In genomic region chr6:96153775-96154174, GRCh38 we compare ENCODE assay signal across 32 cellular contexts.
DNase-seq lines count a peak whose midpoint lies in the region; ATAC-seq, FAIRE-seq and TF ChIP-seq lines count a peak whose summit lies in the region.
"Had no signal": no experiment of that assay in that cellular context is flagged by ENCODE, and none has a peak within 500 bp of the region (broad histone marks: within the 10 kb centered on the region; RNA-seq: fewer than 3 reads in every experiment).

No MANE protein-coding gene starts in this region.

- H3K36me3 ChIP-seq in small intestine (ENCODE audit: control insufficient read depth in 2 of 2, insufficient read depth in 2 of 2, low read length in 2 of 2) (no peaks in the 10 kb centered on the region), sigmoid colon (no peaks in the 10 kb centered on the region)
- H3K36me3 ChIP-seq: neural progenitor cell, pancreas, right atrium auricular region, tibial artery, WERI-Rb-1 had no signal

- peak overlapping the region in 1 of 2 donors; percentile 20 for H3K27ac Mint-ChIP-seq in stimulated activated naive CD8-positive, alpha-beta T cell treated with anti-CD3 and anti-CD28 coated beads, Interleukin-15, amount 100 ng/mL, for 72 hours
- H3K27ac Mint-ChIP-seq in activated naive CD8-positive, alpha-beta T cell treated with anti-CD3 and anti-CD28 coated beads for 36 hours = no peak overlapping the region
- H3K27ac Mint-ChIP-seq: activated CD8-positive, alpha-beta T cell treated with anti-CD3 and anti-CD28 coated beads, Interleukin-2, amount 10 ng/mL, durations not matched to agents 7 days and 5 days; activated naive CD4-positive, alpha-beta T cell treated with anti-CD3 and anti-CD28 coated beads, Interleukin-2, amount 50 U/mL, for 24 hours; effector memory CD8-positive, alpha-beta T cell; neural progenitor cell had no signal

- H3K9me3 ChIP-seq in small intestine (ENCODE audit: control insufficient read depth, low read depth) (no peaks in the 10 kb centered on the region), sigmoid colon (no peaks in the 10 kb centered on the region)
- H3K9me3 ChIP-seq: pancreas, right atrium auricular region, tibial artery had no signal

- no peak overlapping the region for H3K4me3 ChIP-seq in small intestine (ENCODE audit: low read depth in 1 of 2, low read length in 2 of 2)
- no peak overlapping the region for H3K4me3 ChIP-seq in sigmoid colon
- H3K4me3 ChIP-seq: neural progenitor cell, pancreas, right atrium auricular region, tibial artery had no signal

- no peaks in the 10 kb centered on the region for H3K4me1 Mint-ChIP-seq in stimulated activated naive CD8-positive, alpha-beta T cell treated with anti-CD3 and anti-CD28 coated beads, Interleukin-15, amount 100 ng/mL, for 72 hours
- H3K4me1 Mint-ChIP-seq in activated naive CD8-positive, alpha-beta T cell treated with anti-CD3 and anti-CD28 coated beads for 36 hours = peaks cover 8% of the 10 kb centered on the region
- H3K4me1 Mint-ChIP-seq: activated naive CD4-positive, alpha-beta T cell treated with anti-CD3 and anti-CD28 coated beads, Interleukin-2, amount 50 U/mL, for 24 hours had no signal

- TF ChIP-seq POLR2A in sigmoid colon (IDR thresholded peaks at IDR 0.05) = no peak

- H3K27ac ChIP-seq in small intestine (ENCODE audit: low read depth in 1 of 2, low read length in 1 of 2) (no peak overlapping the region), sigmoid colon (no peak overlapping the region)
- H3K27ac ChIP-seq: neural progenitor cell, pancreas, right atrium auricular region, tibial artery, WERI-Rb-1 had no signal

- H3K4me1 ChIP-seq in small intestine (ENCODE audit: control insufficient read depth in 2 of 2, insufficient read depth in 1 of 2, low read depth in 1 of 2, low read length in 1 of 2) (no peaks in the 10 kb centered on the region), sigmoid colon (peaks cover 0 to 29% (median 8%) of the 10 kb centered on the region in 4 donors)
- H3K4me1 ChIP-seq: pancreas, right atrium auricular region, tibial artery had no signal

- no peaks in the 10 kb centered on the region for H3K27me3 Mint-ChIP-seq in stimulated activated naive CD8-positive, alpha-beta T cell treated with anti-CD3 and anti-CD28 coated beads, Interleukin-15, amount 100 ng/mL, for 72 hours
- H3K27me3 Mint-ChIP-seq in activated naive CD8-positive, alpha-beta T cell treated with anti-CD3 and anti-CD28 coated beads for 36 hours = peaks cover 5% of the 10 kb centered on the region
- H3K27me3 Mint-ChIP-seq: activated naive CD4-positive, alpha-beta T cell treated with anti-CD3 and anti-CD28 coated beads, Interleukin-2, amount 50 U/mL, for 24 hours; effector memory CD8-positive, alpha-beta T cell had no signal

- intact Hi-C loops in sigmoid colon (cut with DNase I) = no loop called here

- DNase-seq in stimulated activated naive CD8-positive, alpha-beta T cell treated with anti-CD3 and anti-CD28 coated beads, Interleukin-15, amount 100 ng/mL, for 72 hours = no peak
- DNase-seq in stimulated activated naive CD8-positive, alpha-beta T cell treated with anti-CD3 and anti-CD28 coated beads, Interleukin-15, Interleukin-2, amounts not matched to agents 100 U/mL and 50 U/mL, for 24 hours = no peak
- DNase-seq in NCI-H446 treated with DMSO at 0.1 percent for 48 hours (lab: John Stamatoyannopoulos, UW) (peak; percentile 13), cerebellar cortex (ENCODE audit: low spot score) (peak; percentile 29), small intestine (no peak), sigmoid colon (no peak), pons (ENCODE audit: low spot score) (no peak)
- no peak for DNase-seq in activated naive CD8-positive, alpha-beta T cell treated with anti-CD3 and anti-CD28 coated beads for 36 hours
- DNase-seq: activated CD4-positive, alpha-beta T cell treated with anti-CD3 and anti-CD28 coated beads for 4 hours; activated CD8-positive, alpha-beta T cell treated with anti-CD3 and anti-CD28 coated beads, Interleukin-2, amount 10 ng/mL, durations not matched to agents 7 days and 5 days; activated T-cell treated with anti-CD3 and anti-CD28 coated beads for 4 hours; amygdala; cortex of kidney; DMS79 treated with DMSO at 0.1 percent for 48 hours; effector memory CD8-positive, alpha-beta T cell; erythroblast; HCEC 1CT; islet precursor cell; left ventricle myocardium superior; mesendoderm; NCI-H1048; NCI-H2029 treated with DMSO at 0.1 percent for 48 hours; NCI-H2227 treated with DMSO at 0.1 percent for 48 hours; pancreas; SIG-M5; stimulated activated CD8-positive, alpha-beta memory T cell treated with anti-CD3 and anti-CD28 coated beads, Interleukin-4, amount 100 ng/mL, for 48 hours; T1000; tibial artery; WERI-Rb-1 had no signal

- TF ChIP-seq EP300 in sigmoid colon (IDR thresholded peaks at IDR 0.05) = no peak

- H3K36me3 Mint-ChIP-seq in activated naive CD8-positive, alpha-beta T cell treated with anti-CD3 and anti-CD28 coated beads for 36 hours = no peaks in the 10 kb centered on the region
- H3K36me3 Mint-ChIP-seq: activated naive CD4-positive, alpha-beta T cell treated with anti-CD3 and anti-CD28 coated beads, Interleukin-2, amount 50 U/mL, for 24 hours; neural progenitor cell had no signal

- no peak for FAIRE-seq in small intestine (lab: Jason Lieb, UNC)

- no peak overlapping the region for H3K4me3 Mint-ChIP-seq in stimulated activated naive CD8-positive, alpha-beta T cell treated with anti-CD3 and anti-CD28 coated beads, Interleukin-15, amount 100 ng/mL, for 72 hours
- no peak overlapping the region for H3K4me3 Mint-ChIP-seq in activated naive CD8-positive, alpha-beta T cell treated with anti-CD3 and anti-CD28 coated beads for 36 hours
- H3K4me3 Mint-ChIP-seq: activated CD8-positive, alpha-beta T cell treated with anti-CD3 and anti-CD28 coated beads, Interleukin-2, amount 10 ng/mL, durations not matched to agents 7 days and 5 days; activated naive CD4-positive, alpha-beta T cell treated with anti-CD3 and anti-CD28 coated beads, Interleukin-2, amount 50 U/mL, for 24 hours; effector memory CD8-positive, alpha-beta T cell; neural progenitor cell had no signal

- H3K27me3 ChIP-seq in small intestine (ENCODE audit: control insufficient read depth in 2 of 2, insufficient read depth in 2 of 2, low read length in 2 of 2) (no peaks in the 10 kb centered on the region), sigmoid colon (no peaks in the 10 kb centered on the region)
- H3K27me3 ChIP-seq: neural progenitor cell, pancreas, right atrium auricular region, tibial artery had no signal

- no peaks in the 10 kb centered on the region for H3K9me3 Mint-ChIP-seq in stimulated activated naive CD8-positive, alpha-beta T cell treated with anti-CD3 and anti-CD28 coated beads, Interleukin-15, amount 100 ng/mL, for 72 hours
- no peaks in the 10 kb centered on the region for H3K9me3 Mint-ChIP-seq in activated naive CD8-positive, alpha-beta T cell treated with anti-CD3 and anti-CD28 coated beads for 36 hours
- H3K9me3 Mint-ChIP-seq: activated naive CD4-positive, alpha-beta T cell treated with anti-CD3 and anti-CD28 coated beads, Interleukin-2, amount 50 U/mL, for 24 hours; effector memory CD8-positive, alpha-beta T cell; neural progenitor cell had no signal

- TF ChIP-seq CTCF in sigmoid colon (IDR thresholded peaks at IDR 0.05) = no peak

- peak; percentile 53 for ATAC-seq in stimulated activated naive CD8-positive, alpha-beta T cell treated with anti-CD3 and anti-CD28 coated beads, Interleukin-15, amount 100 ng/mL, for 72 hours
- no peak for ATAC-seq in stimulated activated naive CD8-positive, alpha-beta T cell treated with anti-CD3 and anti-CD28 coated beads, Interleukin-15, Interleukin-2, amounts not matched to agents 100 U/mL and 50 U/mL, for 24 hours
- ATAC-seq: activated CD8-positive, alpha-beta T cell treated with anti-CD3 and anti-CD28 coated beads, Interleukin-2, amount 10 ng/mL, durations not matched to agents 7 days and 5 days; effector memory CD8-positive, alpha-beta T cell; left ventricle myocardium superior; pancreas had no signal

Comparison
In these comparisons a context has a peak if more than half of its experiments do, and no peak if none do; other contexts are left out.
1. DNase-seq: peak in NCI-H446 treated with DMSO at 0.1 percent for 48 hours (single experiment) and cerebellar cortex (single experiment); none in stimulated activated naive CD8-positive, alpha-beta T cell treated with anti-CD3 and anti-CD28 coated beads, Interleukin-15, amount 100 ng/mL, for 72 hours (0 of 2), stimulated activated naive CD8-positive, alpha-beta T cell treated with anti-CD3 and anti-CD28 coated beads, Interleukin-15, Interleukin-2, amounts not matched to agents 100 U/mL and 50 U/mL, for 24 hours (single experiment), activated naive CD8-positive, alpha-beta T cell treated with anti-CD3 and anti-CD28 coated beads for 36 hours (single experiment), small intestine (single experiment), sigmoid colon (single experiment) and pons (single experiment).